11 cellular contexts compared by ENCODE assay signal in genomic region chr14:73237786-73238261, GRCh38. TPM values are rescaled to one million over a fixed set of nuclear protein-coding genes. Genes with fewer than 3 reads are reported as not detected.
A peak's percentile ranks its signal among the peaks of the same experiment; 100 is the strongest.
DNase-seq lines count a peak whose midpoint lies in the region; ATAC-seq, FAIRE-seq and TF ChIP-seq lines count a peak whose summit lies in the region.
"Had no signal": no experiment of that assay in that cellular context is flagged by ENCODE, and none has a peak within 500 bp of the region (broad histone marks: within the 10 kb centered on the region; RNA-seq: fewer than 3 reads in every experiment).

No MANE protein-coding gene starts in this region.

- H3K27me3 ChIP-seq in lung (ENCODE audit: control insufficient read depth, insufficient read depth): no peaks in the 10 kb centered on the region
- no peaks in the 10 kb centered on the region for H3K27me3 ChIP-seq in aorta (ENCODE audit: control insufficient read depth in 1 of 2, insufficient read depth in 2 of 2, low read length in 1 of 2)

- POLR2A ChIA-PET in HEK293T (lab: Yijun Ruan, JAX): interaction anchor here (1.9 kb wide), 1 partner anchor 11 kb away, joined by 4 read pairs; no protein-coding TSS in a partner anchor

- peaks cover 0 to 22% of the 10 kb centered on the region in 2 donors for H3K4me1 ChIP-seq in lung (ENCODE audit: control insufficient read depth in 2 of 2, insufficient read depth in 2 of 2, low read length in 2 of 2)
- H3K4me1 ChIP-seq in aorta (ENCODE audit: control insufficient read depth in 1 of 2, insufficient read depth in 2 of 2, low read length in 2 of 2): no peaks in the 10 kb centered on the region

- intact Hi-C loops in Right ventricle myocardium superior (cut with DNase I) (no loop called here), cardiac septum (cut with DNase I) (no loop called here), aorta (cut with DNase I) (no loop called here)

- no peak for FAIRE-seq in frontal cortex (lab: Jason Lieb, UNC)
- FAIRE-seq: G401.6 had no signal

- no peaks in the 10 kb centered on the region for H3K9me3 Mint-ChIP-seq in chondrocyte (ENCODE audit: low read depth)
- H3K9me3 Mint-ChIP-seq: activated T-helper 2 cell treated with anti-CD3 and anti-CD28 coated beads, Interferon-gamma antibody, Interleukin-2, Interleukin-4, amounts not matched to agents 10 μg/mL and 5 μg/mL and 100 μg/mL, durations not matched to agents 14 hours and 24 hours and 36 hours had no signal

- H3K36me3 ChIP-seq in lung (ENCODE audit: control insufficient read depth in 2 of 2, insufficient read depth in 2 of 2, low read length in 2 of 2) (no peaks in the 10 kb centered on the region), aorta (ENCODE audit: control insufficient read depth in 1 of 2, insufficient read depth in 2 of 2, low read length in 1 of 2) (no peaks in the 10 kb centered on the region)

- WGBS in lung, 2 donors: 1 to 2% methylated on average over 42 to 58 of the region's 58 CpGs
- 0 to 1% methylated on average over 19 to 58 of the region's 58 CpGs for WGBS in aorta, 2 donors

- no peaks in the 10 kb centered on the region for H3K36me3 Mint-ChIP-seq in chondrocyte (ENCODE audit: low read depth)
- H3K36me3 Mint-ChIP-seq: IgD-negative memory B cell had no signal

- peaks cover 2% of the 10 kb centered on the region for H3K27me3 Mint-ChIP-seq in chondrocyte (ENCODE audit: low read depth)

- H3K9me3 ChIP-seq in lung (ENCODE audit: control insufficient read depth in 2 of 2, insufficient read depth in 1 of 2, low read length in 1 of 2): peaks cover 0 to 2% of the 10 kb centered on the region in 2 donors
- no peaks in the 10 kb centered on the region for H3K9me3 ChIP-seq in aorta (ENCODE audit: control insufficient read depth, low read length)

- ATAC-seq in Right ventricle myocardium superior (ENCODE audit: poor library complexity): peak; percentile 11
- ATAC-seq in lung (ENCODE audit: insufficient read depth, low FRiP score): peak; percentile 42
- peak; percentile 2 for ATAC-seq in aorta (ENCODE audit: low FRiP score)

- H3K4me3 Mint-ChIP-seq in chondrocyte (ENCODE audit: unreplicated experiment): peak overlapping the region; percentile 75

- H3K4me1 Mint-ChIP-seq in chondrocyte (ENCODE audit: low read depth): peaks cover 65% of the 10 kb centered on the region

- peak overlapping the region in 1 of 2 donors; percentile 47 for H3K27ac ChIP-seq in lung (ENCODE audit: low read depth in 1 of 2, low read length in 1 of 2)
- no peak overlapping the region for H3K27ac ChIP-seq in aorta (ENCODE audit: low read depth in 1 of 2, low read length in 2 of 2)

- H3K4me3 ChIP-seq in lung (peak overlapping the region; percentile 44), aorta (ENCODE audit: low read length in 2 of 2) (peak overlapping the region in 1 of 2 donors; percentile 42)

- no peak overlapping the region for H3K27ac Mint-ChIP-seq in chondrocyte (ENCODE audit: unreplicated experiment)
- H3K27ac Mint-ChIP-seq: activated T-helper 2 cell treated with anti-CD3 and anti-CD28 coated beads, Interferon-gamma antibody, Interleukin-2, Interleukin-4, amounts not matched to agents 10 μg/mL and 5 μg/mL and 100 μg/mL, durations not matched to agents 14 hours and 24 hours and 36 hours; IgD-negative memory B cell had no signal

- no peak for DNase-seq in Right ventricle myocardium superior
- no peak for DNase-seq in cardiac septum (ENCODE audit: low spot score)
- no peak for DNase-seq in chondrocyte (ENCODE audit: low spot score)
- DNase-seq in lung (ENCODE audit: low spot score): no peak
- peak in 1 of 2 donors; percentile 73 for DNase-seq in aorta
- no peak for DNase-seq in SIG-M5 (lab: John Stamatoyannopoulos, UW)
- DNase-seq in HEK293T (ENCODE audit: extremely low spot score): no peak
- DNase-seq in frontal cortex (ENCODE audit: low spot score in 2 of 2): no peak

- CTCF ChIA-PET in HEK293T (lab: Yijun Ruan, JAX): no interaction called here

- TF ChIP-seq CTCF in chondrocyte (IDR thresholded peaks at IDR 0.05) (no peak), lung (IDR thresholded peaks at IDR 0.05; ENCODE audit: control extremely low read depth, extremely low read depth) (no peak)

TF ChIP-seq in HEK293T, 16 proteins besides CTCF, POLR2A, EP300 and RAD21:
- no peak for TF ChIP-seq ELF4 (IDR thresholded peaks at IDR 0.05)
- TF ChIP-seq NFRKB (IDR thresholded peaks at IDR 0.05): no peak
- no peak for TF ChIP-seq SUZ12 (IDR thresholded peaks at IDR 0.05)
- TF ChIP-seq FOXA1 (IDR thresholded peaks at IDR 0.05): no peak
- TF ChIP-seq HDGF (IDR thresholded peaks at IDR 0.05; ENCODE audit: borderline replicate concordance): no peak
- no peak for TF ChIP-seq TARDBP (IDR thresholded peaks at IDR 0.05)
- TF ChIP-seq LEF1 (IDR thresholded peaks at IDR 0.05; ENCODE audit: borderline replicate concordance): no peak
- TF ChIP-seq ZNF384 (IDR thresholded peaks at IDR 0.05): no peak
- no peak for TF ChIP-seq BHLHE40 (IDR thresholded peaks at IDR 0.05; ENCODE audit: borderline replicate concordance)
- TF ChIP-seq L3MBTL2 (conservative IDR thresholded peaks at IDR 0.05): no peak
- TF ChIP-seq FOXK2 (IDR thresholded peaks at IDR 0.05): no peak
- TF ChIP-seq PKNOX1 (IDR thresholded peaks at IDR 0.05): no peak
- TF ChIP-seq FOXM1 (IDR thresholded peaks at IDR 0.05; ENCODE audit: borderline replicate concordance): no peak
- no peak for TF ChIP-seq ARNT (IDR thresholded peaks at IDR 0.05)
- no peak for TF ChIP-seq SP1 (IDR thresholded peaks at IDR 0.05)
- TF ChIP-seq CTBP1 (IDR thresholded peaks at IDR 0.05; ENCODE audit: borderline replicate concordance): no peak
TF ChIP-seq in HEK293T: peak in this region for 0.

RNA-seq across cellular contexts. Expression of gene PAPLN, which starts 0.5 kb away (rescaled TPM):
- total RNA-seq in Right ventricle myocardium superior (2.5 TPM), cardiac septum (1.3 TPM), chondrocyte (16.4 to 45.3 TPM (median 16.8 TPM) in 3 replicates), lung (10 to 100 TPM; 11.1 to 18.0 TPM), aorta (10 to 100 TPM in 1 of 2 donors, 1 to 10 TPM in 1; 5.8 to 21.4 TPM), frontal cortex (1.2 TPM)
- polyA plus RNA-seq in lung (1 to 10 TPM; 2.9 to 5.4 TPM), aorta (1 to 10 TPM; 3.1 to 9.8 TPM)
